In the genomic region with DNA sequence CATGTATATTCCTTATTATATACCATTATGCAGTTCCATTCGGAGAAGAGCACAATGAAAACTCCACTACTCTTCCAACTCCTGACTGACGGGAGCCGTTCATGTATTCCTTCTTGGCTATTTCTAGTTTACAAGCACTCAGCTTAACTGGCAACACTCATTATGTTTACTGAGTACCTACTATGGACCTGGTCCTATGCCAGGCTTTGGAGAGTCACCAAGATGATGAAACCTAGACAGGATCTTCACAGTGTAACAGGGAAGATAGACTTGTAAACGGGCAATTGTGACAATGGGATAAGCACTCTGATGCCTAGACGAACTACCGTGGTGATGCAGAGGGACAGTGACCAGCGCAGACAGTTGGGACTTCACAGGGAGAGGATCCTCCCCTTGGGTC, we compare ENCODE assay signal across 15 cellular contexts.
"Had no signal": no experiment of that assay in that cellular context is flagged by ENCODE, and none has a peak within 500 bp of the region (broad histone marks: within the 10 kb centered on the region; RNA-seq: fewer than 3 reads in every experiment).

No MANE protein-coding gene starts in this region.

- H3K4me3 Mint-ChIP-seq: activated CD8-positive, alpha-beta memory T cell treated with anti-CD3 and anti-CD28 coated beads, Interleukin-2, amount 10 ng/mL, durations not matched to agents 7 days and 5 days; activated naive CD8-positive, alpha-beta T cell treated with anti-CD3 and anti-CD28 coated beads, Interleukin-2, amount 10 ng/mL, durations not matched to agents 7 days and 5 days; activated T-cell treated with anti-CD3 and anti-CD28 coated beads, Interleukin-2, amount 50 U/mL, for 4 hours; T-helper 17 cell had no signal

- H3K27me3 Mint-ChIP-seq: activated CD8-positive, alpha-beta memory T cell treated with anti-CD3 and anti-CD28 coated beads, Interleukin-2, amount 10 ng/mL, durations not matched to agents 7 days and 5 days; activated naive CD8-positive, alpha-beta T cell treated with anti-CD3 and anti-CD28 coated beads, Interleukin-2, amount 10 ng/mL, durations not matched to agents 7 days and 5 days; T-helper 17 cell had no signal

- FAIRE-seq: islet of Langerhans, small intestine had no signal

- H3K9me3 Mint-ChIP-seq: activated naive CD8-positive, alpha-beta T cell treated with anti-CD3 and anti-CD28 coated beads, Interleukin-2, amount 10 ng/mL, durations not matched to agents 7 days and 5 days; activated T-cell treated with anti-CD3 and anti-CD28 coated beads, Interleukin-2, amount 50 U/mL, for 4 hours had no signal

- H3K9me3 ChIP-seq: esophagus squamous epithelium, left lung, right atrium auricular region, transverse colon had no signal

- H3K36me3 ChIP-seq: right atrium auricular region, transverse colon had no signal

- DNase-seq: activated CD4-positive, alpha-beta T cell treated with anti-CD3 and anti-CD28 coated beads, Interleukin-2, amount 50 U/mL, for 4 hours; activated CD8-positive, alpha-beta memory T cell treated with anti-CD3 and anti-CD28 coated beads, Interleukin-2, amount 10 ng/mL, durations not matched to agents 7 days and 5 days; activated naive CD8-positive, alpha-beta T cell treated with anti-CD3 and anti-CD28 coated beads, Interleukin-2, amount 10 ng/mL, durations not matched to agents 7 days and 5 days; activated T-cell treated with anti-CD3 and anti-CD28 coated beads, Interleukin-2, amount 50 U/mL, for 4 hours; anterior cingulate cortex; esophagus squamous epithelium; foreskin fibroblast; left lung; mesendoderm; small intestine; substantia nigra; T-helper 17 cell; transverse colon had no signal

- H3K4me3 ChIP-seq: esophagus squamous epithelium, left lung, right atrium auricular region, transverse colon had no signal

- H3K27ac ChIP-seq: esophagus squamous epithelium, left lung, transverse colon had no signal

- H3K27ac Mint-ChIP-seq: activated CD8-positive, alpha-beta memory T cell treated with anti-CD3 and anti-CD28 coated beads, Interleukin-2, amount 10 ng/mL, durations not matched to agents 7 days and 5 days; activated naive CD8-positive, alpha-beta T cell treated with anti-CD3 and anti-CD28 coated beads, Interleukin-2, amount 10 ng/mL, durations not matched to agents 7 days and 5 days had no signal

- ATAC-seq: activated CD8-positive, alpha-beta memory T cell treated with anti-CD3 and anti-CD28 coated beads, Interleukin-2, amount 10 ng/mL, durations not matched to agents 7 days and 5 days; T-helper 17 cell had no signal

- H3K27me3 ChIP-seq: esophagus squamous epithelium, left lung, right atrium auricular region, transverse colon had no signal
